ENCODE assay signal across 11 cellular contexts in the genomic region with DNA sequence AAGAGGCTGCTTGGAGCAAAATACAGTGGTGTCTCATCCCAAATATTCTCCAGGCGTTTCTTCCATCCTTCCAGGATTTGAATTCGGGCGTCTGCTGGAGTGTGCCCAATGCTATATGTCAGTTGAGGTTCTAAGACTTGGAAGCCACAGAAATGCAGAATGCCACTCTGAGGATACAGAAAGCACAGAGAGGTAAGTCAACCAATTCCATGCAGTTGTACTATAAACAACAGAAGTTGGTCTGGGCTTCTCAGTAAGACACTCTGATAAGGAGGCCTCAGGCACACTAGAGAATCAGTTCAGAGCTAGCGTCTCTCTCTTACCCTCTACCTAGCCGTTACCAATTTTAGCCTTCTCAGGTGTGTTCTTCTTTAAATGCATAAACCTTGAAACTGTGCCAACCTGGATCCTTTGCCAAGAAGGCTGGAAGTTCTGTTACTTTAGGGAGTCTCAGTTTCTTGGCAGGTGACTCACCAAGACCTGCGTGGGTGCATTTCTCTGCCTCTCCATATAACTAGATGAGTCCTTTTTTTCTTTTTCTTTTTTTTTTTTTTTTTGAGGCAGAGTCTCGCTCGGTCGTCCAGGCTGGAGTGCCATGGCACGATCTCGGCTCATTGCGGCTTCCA. TPM values are rescaled to one million over a fixed set of nuclear protein-coding genes. Genes with fewer than 3 reads are reported as not detected.
A peak's percentile ranks its signal among the peaks of the same experiment; 100 is the strongest.
DNase-seq lines count a peak whose midpoint lies in the region; ATAC-seq, FAIRE-seq and TF ChIP-seq lines count a peak whose summit lies in the region.
"Had no signal": no experiment of that assay in that cellular context is flagged by ENCODE, and none has a peak within 500 bp of the region (broad histone marks: within the 10 kb centered on the region; RNA-seq: fewer than 3 reads in every experiment).

No MANE protein-coding gene starts in this region.

- peak; percentile 47 for FAIRE-seq in bronchial epithelial cell (lab: Jason Lieb, UNC)
- no peak for FAIRE-seq in D721Med (lab: Jason Lieb, UNC)

- no peak overlapping the region for H3K4me3 ChIP-seq in HFF-Myc (replicated peaks; ENCODE audit: low read depth, low read length)
- H3K4me3 ChIP-seq in bronchial epithelial cell (ENCODE audit: low read depth, low read length): no peak overlapping the region
- no peak overlapping the region for H3K4me3 ChIP-seq in muscle layer of colon (ENCODE audit: low read depth in 1 of 2, low read length in 2 of 2)
- H3K4me3 ChIP-seq: psoas muscle had no signal

- peak overlapping the region; percentile 25 for H3K27ac ChIP-seq in muscle layer of colon (ENCODE audit: low read depth, low read length)
- H3K27ac ChIP-seq: psoas muscle had no signal

- no peak for TF ChIP-seq POLR2A in erythroblast (IDR thresholded peaks at IDR 0.05; ENCODE audit: low read length)

- in situ Hi-C loops in G401 (cut with HindIII; ENCODE audit: low sequenced_read_pairs): no loop called here

- H3K4me1 ChIP-seq in muscle layer of colon (ENCODE audit: insufficient read depth, low read length): peaks cover 16% of the 10 kb centered on the region
- H3K4me1 ChIP-seq: psoas muscle had no signal

- H3K36me3 ChIP-seq in bronchial epithelial cell (ENCODE audit: control insufficient read depth, insufficient read depth, low read length) (peaks cover 3% of the 10 kb centered on the region), muscle layer of colon (ENCODE audit: insufficient read depth, low read length) (peaks cover 27% of the 10 kb centered on the region)

- DNase-seq in AG20443 (ENCODE audit: low spot score): peak; percentile 27
- DNase-seq in HFF-Myc (ENCODE audit: extremely low read depth, low read depth): peak; percentile 45
- DNase-seq in bronchial epithelial cell (ENCODE audit: low read depth): peak; percentile 98
- no peak for DNase-seq in erythroblast (lab: John Stamatoyannopoulos, UW)
- no peak for DNase-seq in D721Med (ENCODE audit: insufficient read length, low spot score)
- DNase-seq in G401 (ENCODE audit: low spot score): no peak
- DNase-seq: NCI-H1092, psoas muscle had no signal

- no peak for TF ChIP-seq CTCF in HFF-Myc (IDR thresholded peaks at IDR 0.05; ENCODE audit: low read depth, low read length, missing control alignments)
- no peak for TF ChIP-seq CTCF in bronchial epithelial cell (IDR thresholded peaks at IDR 0.05; ENCODE audit: insufficient read depth, low read length, severe bottlenecking)
- no peak for TF ChIP-seq CTCF in D721Med (IDR thresholded peaks at IDR 0.05; ENCODE audit: insufficient read depth, missing control alignments)

- ATAC-seq in HG02884 (IDR thresholded peaks at IDR 0.05; ENCODE audit: unreplicated experiment): no peak
- ATAC-seq: psoas muscle; stimulated activated memory B cell treated with anti-CD40 and anti-IgM and Interleukin-4, amounts not matched to agents 10 μg/mL and 1 μg/mL and 100 μg/mL, for 72 hours had no signal

- H3K9ac ChIP-seq in muscle layer of colon (ENCODE audit: low read length): no peak overlapping the region

- H3K27me3 ChIP-seq in bronchial epithelial cell (ENCODE audit: control insufficient read depth, insufficient read depth, low read length) (no peaks in the 10 kb centered on the region), muscle layer of colon (ENCODE audit: control insufficient read depth in 1 of 2, insufficient read depth in 2 of 2, low read length in 2 of 2) (no peaks in the 10 kb centered on the region)

- H3K9me3 ChIP-seq in muscle layer of colon (ENCODE audit: low read length): no peaks in the 10 kb centered on the region
- H3K9me3 ChIP-seq: psoas muscle had no signal

RNA-seq across cellular contexts. Expression of gene NQO1, which starts 15.1 kb away (rescaled TPM):
- 93.2 and 107 TPM in 2 replicates for total RNA-seq in bronchial epithelial cell
- total RNA-seq in G401 (2014; rRNA removed; shearing (Covaris generic)): 380 and 386 TPM in 2 replicates

RNA-seq across cellular contexts. Expression of gene NOB1, which starts 43.5 kb away (rescaled TPM):
- total RNA-seq in bronchial epithelial cell: 22.1 and 24.7 TPM in 2 replicates
- total RNA-seq in G401 (2014; rRNA removed; shearing (Covaris generic)): 134 and 158 TPM in 2 replicates

RNA-seq across cellular contexts. Expression of gene WWP2, which starts 50.9 kb away (rescaled TPM):
- 15.0 and 18.4 TPM in 2 replicates for total RNA-seq in bronchial epithelial cell
- total RNA-seq in G401 (2014; rRNA removed; shearing (Covaris generic)): 12.4 and 24.3 TPM in 2 replicates

Comparison
In these comparisons a context has a peak if more than half of its experiments do, and no peak if none do; other contexts are left out.
1. DNase-seq: peak in AG20443 (single experiment), HFF-Myc (single experiment) and bronchial epithelial cell (single experiment); none in erythroblast (0 of 2), D721Med (single experiment) and G401 (single experiment).